ENCODE assay signal across 10 cellular contexts in genomic region chr1:218874313-218874712, GRCh38.
DNase-seq lines count a peak whose midpoint lies in the region; ATAC-seq and TF ChIP-seq lines count a peak whose summit lies in the region.
"Had no signal": no experiment of that assay in that cellular context is flagged by ENCODE, and none has a peak within 500 bp of the region (broad histone marks: within the 10 kb centered on the region; RNA-seq: fewer than 3 reads in every experiment).

No MANE protein-coding gene starts in this region.

- H3K36me3 ChIP-seq in esophagus squamous epithelium = no peaks in the 10 kb centered on the region
- H3K36me3 ChIP-seq: gastrocnemius medialis, lower lobe of right lung had no signal

- TF ChIP-seq POLR2A in esophagus squamous epithelium (IDR thresholded peaks at IDR 0.05) = no peak

- no peaks in the 10 kb centered on the region for H3K4me1 ChIP-seq in esophagus squamous epithelium
- H3K4me1 ChIP-seq: gastrocnemius medialis, lower lobe of right lung had no signal

- TF ChIP-seq CTCF in esophagus squamous epithelium (IDR thresholded peaks at IDR 0.05) = no peak

- no peak overlapping the region for H3K27ac ChIP-seq in esophagus squamous epithelium
- H3K27ac ChIP-seq: gastrocnemius medialis, lower lobe of right lung had no signal

- no peak overlapping the region for H3K4me3 ChIP-seq in esophagus squamous epithelium
- H3K4me3 ChIP-seq: gastrocnemius medialis, lower lobe of right lung had no signal

- no peaks in the 10 kb centered on the region for H3K9me3 ChIP-seq in esophagus squamous epithelium
- H3K9me3 ChIP-seq: gastrocnemius medialis, lower lobe of right lung had no signal

- WGBS in esophagus squamous epithelium, 2 donors = 22 to 32% methylated on average over 4 of the region's 4 CpGs

- intact Hi-C loops in esophagus squamous epithelium (cut with DNase I) = no loop called here

- ATAC-seq in GM18511 (IDR thresholded peaks at IDR 0.05; ENCODE audit: unreplicated experiment) = no peak
- ATAC-seq: gastrocnemius medialis had no signal

- DNase-seq in EL (peak; percentile 38), M059J (ENCODE audit: low read depth) (peak; percentile 93), amniotic epithelial cell (ENCODE audit: low read depth) (peak; percentile 93), lung microvascular endothelial cell (ENCODE audit: low read depth in 2 of 2) (peak; percentile 50 to 97), NCI-H1436 (lab: John Stamatoyannopoulos, UW) (no peak), T-helper 1 cell (no peak), esophagus squamous epithelium (lab: John Stamatoyannopoulos, UW) (no peak)
- DNase-seq: gastrocnemius medialis, lower lobe of right lung had no signal

- no peaks in the 10 kb centered on the region for H3K27me3 ChIP-seq in esophagus squamous epithelium
- H3K27me3 ChIP-seq: gastrocnemius medialis had no signal

Comparison
In these comparisons a context has a peak if more than half of its experiments do, and no peak if none do; other contexts are left out.
1. DNase-seq: peak in EL (single experiment), M059J (single experiment), amniotic epithelial cell (single experiment) and lung microvascular endothelial cell (2 of 2); none in NCI-H1436 (single experiment), T-helper 1 cell (0 of 5) and esophagus squamous epithelium (single experiment).